Comparison of ENCODE assay signal across 1 cellular context in the genomic region with DNA sequence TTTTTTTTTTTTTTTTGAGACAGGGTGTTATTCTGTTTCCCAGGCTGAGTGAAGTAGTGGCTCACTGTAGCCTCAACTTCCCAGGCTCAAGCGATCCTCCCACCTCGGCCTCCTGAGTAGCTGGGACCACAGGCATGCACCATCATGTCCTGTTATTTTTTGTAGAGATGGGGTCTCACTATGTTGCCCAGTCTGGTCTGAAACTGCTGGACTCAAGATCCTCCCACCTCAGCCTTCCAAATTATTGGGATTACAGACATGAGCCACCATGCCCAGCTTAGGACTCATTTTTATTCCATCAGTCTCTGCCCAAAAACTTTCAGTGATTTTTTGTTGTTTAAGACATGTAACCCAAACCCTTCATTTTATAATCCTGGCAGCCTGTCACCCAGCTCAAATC.
TF ChIP-seq lines count a peak whose summit lies in the region.

No MANE protein-coding gene starts in this region.

TF ChIP-seq in K562, 482 proteins besides CTCF, POLR2A, EP300 and RAD21:
- TF ChIP-seq ELF1 (tag; IDR thresholded peaks at IDR 0.05): 0 out of 2 replicates have a peak, but pooled peaks have one; percentile 11
- peak; percentile 81 for TF ChIP-seq RBM25 (IDR thresholded peaks at IDR 0.05; ENCODE audit: low read depth, low read length, severe bottlenecking)
- TF ChIP-seq, protein P1, sequence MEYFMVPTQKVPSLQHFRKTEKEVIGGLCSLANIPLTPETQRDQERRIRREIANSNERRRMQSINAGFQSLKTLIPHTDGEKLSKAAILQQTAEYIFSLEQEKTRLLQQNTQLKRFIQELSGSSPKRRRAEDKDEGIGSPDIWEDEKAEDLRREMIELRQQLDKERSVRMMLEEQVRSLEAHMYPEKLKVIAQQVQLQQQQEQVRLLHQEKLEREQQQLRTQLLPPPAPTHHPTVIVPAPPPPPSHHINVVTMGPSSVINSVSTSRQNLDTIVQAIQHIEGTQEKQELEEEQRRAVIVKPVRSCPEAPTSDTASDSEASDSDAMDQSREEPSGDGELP (CRISPR knock-in tag; IDR thresholded peaks at IDR 0.05; ENCODE audit: borderline replicate concordance): 0 out of 2 replicates have a peak, but pooled peaks have one; percentile 4
- no peak for TF ChIP-seq TCF7 (IDR thresholded peaks at IDR 0.05; ENCODE audit: borderline replicate concordance)
- peak; percentile 62 for TF ChIP-seq BCOR (IDR thresholded peaks at IDR 0.05)
- TF ChIP-seq CHD2 (IDR thresholded peaks at IDR 0.05; ENCODE audit: low read depth, low read length): no peak
- no peak for TF ChIP-seq SRF (CRISPR knock-in tag; IDR thresholded peaks at IDR 0.05)
- TF ChIP-seq SMARCA5 (IDR thresholded peaks at IDR 0.05): 0 out of 2 replicates have a peak, but pooled peaks have one; percentile 32
- peak; percentile 99 for TF ChIP-seq ZNF121 (CRISPR knock-in tag; conservative IDR thresholded peaks at IDR 0.05)
- no peak for TF ChIP-seq BRF1 (IDR thresholded peaks at IDR 0.05; ENCODE audit: borderline replicate concordance, extremely low read depth, insufficient read length)
- TF ChIP-seq KAT7 (CRISPR knock-in tag; IDR thresholded peaks at IDR 0.05; ENCODE audit: borderline replicate concordance): 0 out of 2 replicates have a peak, but pooled peaks have one; percentile 14
- TF ChIP-seq, protein P2, sequence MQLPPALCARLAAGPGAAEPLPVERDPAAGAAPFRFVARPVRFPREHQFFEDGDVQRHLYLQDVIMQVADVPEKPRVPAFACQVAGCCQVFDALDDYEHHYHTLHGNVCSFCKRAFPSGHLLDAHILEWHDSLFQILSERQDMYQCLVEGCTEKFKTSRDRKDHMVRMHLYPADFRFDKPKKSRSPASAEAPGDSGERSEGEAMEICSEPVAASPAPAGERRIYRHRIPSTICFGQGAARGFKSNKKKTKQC (CRISPR knock-in tag; IDR thresholded peaks at IDR 0.05): no peak
- TF ChIP-seq BMI1 (IDR thresholded peaks at IDR 0.05; ENCODE audit: low read length): no peak
